23 cellular contexts compared by ENCODE assay signal in the genomic region with DNA sequence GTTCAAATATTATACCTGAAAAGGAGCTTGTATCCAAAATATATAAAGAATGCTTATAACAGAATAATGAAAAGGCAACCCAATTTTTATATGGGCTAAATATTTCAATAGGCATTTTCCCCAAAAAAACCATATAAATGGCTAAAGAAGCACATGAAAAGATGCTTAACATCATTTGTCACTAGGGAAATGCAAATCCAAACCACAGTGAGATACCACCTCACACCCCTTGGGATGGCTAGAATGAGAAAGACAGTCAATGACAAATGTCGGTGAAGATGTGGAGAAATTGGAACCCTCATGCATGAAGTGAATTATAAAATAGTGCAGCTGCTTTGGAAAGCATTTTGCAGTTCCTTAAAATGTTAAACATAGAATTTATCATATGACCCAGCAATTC.
"Had no signal": no experiment of that assay in that cellular context is flagged by ENCODE, and none has a peak within 500 bp of the region (broad histone marks: within the 10 kb centered on the region; RNA-seq: fewer than 3 reads in every experiment).

No MANE protein-coding gene starts in this region.

- H3K27ac Mint-ChIP-seq: activated naive CD4-positive, alpha-beta T cell treated with anti-CD3 and anti-CD28 coated beads, Interleukin-2, amount 10 ng/mL, durations not matched to agents 7 days and 5 days; activated naive CD8-positive, alpha-beta T cell treated with anti-CD3 and anti-CD28 coated beads, Interleukin-2, amount 50 U/mL, for 24 hours; nephron progenitor cell had no signal

- ATAC-seq: activated naive CD8-positive, alpha-beta T cell treated with anti-CD3 and anti-CD28 coated beads, Interleukin-2, amount 50 U/mL, for 24 hours; gastrocnemius medialis; left lobe of liver had no signal

- H3K36me3 Mint-ChIP-seq: activated naive CD4-positive, alpha-beta T cell treated with anti-CD3 and anti-CD28 coated beads, Interleukin-2, amount 10 ng/mL, durations not matched to agents 7 days and 5 days had no signal

- H3K4me3 Mint-ChIP-seq: activated naive CD4-positive, alpha-beta T cell treated with anti-CD3 and anti-CD28 coated beads, Interleukin-2, amount 10 ng/mL, durations not matched to agents 7 days and 5 days; activated naive CD8-positive, alpha-beta T cell treated with anti-CD3 and anti-CD28 coated beads, Interleukin-2, amount 50 U/mL, for 24 hours; central memory CD8-positive, alpha-beta T cell; nephron progenitor cell had no signal

- H3K27me3 ChIP-seq: sigmoid colon, thyroid gland had no signal

- H3K9me3 ChIP-seq: gastrocnemius medialis, sigmoid colon, thyroid gland had no signal

- H3K36me3 ChIP-seq: gastrocnemius medialis, sigmoid colon, thyroid gland had no signal

- H3K9me3 Mint-ChIP-seq: activated naive CD4-positive, alpha-beta T cell treated with anti-CD3 and anti-CD28 coated beads, Interleukin-2, amount 10 ng/mL, durations not matched to agents 7 days and 5 days; activated naive CD8-positive, alpha-beta T cell treated with anti-CD3 and anti-CD28 coated beads, Interleukin-2, amount 50 U/mL, for 24 hours; central memory CD8-positive, alpha-beta T cell; nephron progenitor cell had no signal

- H3K4me3 ChIP-seq: coronary artery, gastrocnemius medialis, lung, sigmoid colon, thyroid gland had no signal

- H3K4me1 ChIP-seq: gastrocnemius medialis, sigmoid colon had no signal

- DNase-seq: activated CD4-positive, alpha-beta T cell treated with anti-CD3 and anti-CD28 coated beads, Interleukin-2, amount 50 U/mL, for 1 hour; activated CD4-positive, CD25-positive, alpha-beta regulatory T cell treated with anti-CD3 and anti-CD28 coated beads, Interleukin-2, amount 50 U/mL, for 72 hours; activated CD8-positive, alpha-beta memory T cell treated with anti-CD3 and anti-CD28 coated beads, Interleukin-2, amount 50 U/mL, for 4 hours; activated effector memory CD4-positive, alpha-beta T cell treated with Interleukin-2 at 50 U/mL for 16 hours; activated naive CD4-positive, alpha-beta T cell treated with anti-CD3 and anti-CD28 coated beads, Interleukin-2, amount 10 ng/mL, durations not matched to agents 7 days and 5 days; activated naive CD8-positive, alpha-beta T cell treated with anti-CD3 and anti-CD28 coated beads, Interleukin-2, amount 50 U/mL, for 24 hours; activated T-cell treated with anti-CD3 and anti-CD28 coated beads, Interleukin-2, amount 50 U/mL, for 48 hours; aorta; gastrocnemius medialis; head of caudate nucleus; kidney; midbrain; nephron progenitor cell; nucleus accumbens; sigmoid colon; stimulated activated CD4-positive, alpha-beta T cell treated with anti-CD3 and anti-CD28 coated beads, Interleukin-4, amount 100 ng/mL, for 4 hours; stimulated activated naive CD4-positive, alpha-beta T cell treated with Interleukin-2 at 50 U/mL for 16 hours; T1000; thyroid gland had no signal

- H3K4me1 Mint-ChIP-seq: activated naive CD4-positive, alpha-beta T cell treated with anti-CD3 and anti-CD28 coated beads, Interleukin-2, amount 10 ng/mL, durations not matched to agents 7 days and 5 days; central memory CD8-positive, alpha-beta T cell had no signal

- H3K27ac ChIP-seq: coronary artery, gastrocnemius medialis, sigmoid colon, thyroid gland had no signal
